In the genomic region with DNA sequence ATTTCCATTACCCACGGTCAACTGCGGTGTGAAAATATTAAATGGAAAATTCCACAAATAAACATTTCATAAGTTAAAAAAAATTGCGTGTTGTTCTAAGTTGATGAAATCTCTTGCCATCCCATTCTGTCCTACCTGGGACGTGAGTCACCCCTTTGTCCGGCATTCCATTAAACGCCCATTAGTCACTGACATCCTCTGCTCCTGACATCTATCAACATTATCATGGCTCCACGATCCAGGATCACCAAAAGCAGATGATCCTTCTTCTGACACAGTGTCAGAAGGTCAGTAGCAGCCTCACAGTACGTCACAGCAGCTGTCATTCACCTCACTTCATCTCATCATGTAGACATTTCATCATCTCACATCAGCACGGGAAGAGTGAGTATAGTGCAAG, we compare ENCODE assay signal across 19 cellular contexts.
DNase-seq lines count a peak whose midpoint lies in the region; ATAC-seq, FAIRE-seq and TF ChIP-seq lines count a peak whose summit lies in the region.
"Had no signal": no experiment of that assay in that cellular context is flagged by ENCODE, and none has a peak within 500 bp of the region (broad histone marks: within the 10 kb centered on the region; RNA-seq: fewer than 3 reads in every experiment).

No MANE protein-coding gene starts in this region.

- H2BK120ac ChIP-seq in H1 (replicated peaks; ENCODE audit: low read depth, low read length) (no peak overlapping the region), trophoblast cell (ENCODE audit: insufficient read depth, low read length, poor library complexity) (peak overlapping the region; percentile 79)

- CTCF ChIA-PET in H1 (lab: Charles Lee; ENCODE audit: partially characterized antibody), result interaction anchor here (0.8 kb wide), 1 partner anchor 17 kb away, joined by 3 read pairs; no protein-coding TSS in a partner anchor

- H3K9me3 ChIP-seq in SJSA1 (replicated peaks), result peaks cover 6% of the 10 kb centered on the region; the same call in 1 of the 2 replicates
- peaks cover 11 to 13% of the 10 kb centered on the region in 2 experiments for H3K9me3 ChIP-seq in H1 (ENCODE audit: insufficient read depth in 2 of 2, low read depth in 1 of 2, low read length in 1 of 2)
- H3K9me3 ChIP-seq in trophoblast cell (ENCODE audit: insufficient read depth, low read depth, low read length), result peaks cover 2% of the 10 kb centered on the region
- H3K9me3 ChIP-seq: Peyer's patch, sigmoid colon had no signal

- H3K4ac ChIP-seq in H1 (replicated peaks; ENCODE audit: insufficient read length, low read depth, low read length) (no peak overlapping the region), trophoblast cell (ENCODE audit: low read depth, low read length) (no peak overlapping the region)

- 92% methylated on average over 9 of the region's 9 CpGs; no CpG with 5 or more reads in 1 of the 2 experiments for WGBS in H1 (ENCODE audit: extremely low coverage in 1 of 2, insufficient coverage in 1 of 2, insufficient read length in 1 of 2, insufficient replicate concordance in 2 of 2, low coverage in 1 of 2, low lambda C conversion rate in 2 of 2, missing lambda C conversion rate in 1 of 2), 2 experiments
- no CpG with 5 or more reads among the region's 9 CpGs for WGBS in trophoblast cell (ENCODE audit: extremely low coverage, insufficient coverage, insufficient read length)

- H4K91ac ChIP-seq in H1 (replicated peaks; ENCODE audit: insufficient read length, low read length) (peak overlapping the region; percentile 13), trophoblast cell (ENCODE audit: low read depth, low read length) (no peak overlapping the region)

- H3K23ac ChIP-seq in H1 (ENCODE audit: insufficient read length), result no peak overlapping the region
- H3K23ac ChIP-seq in trophoblast cell (ENCODE audit: low read length), result no peak overlapping the region

- ATAC-seq in HG03521 (IDR thresholded peaks at IDR 0.05; ENCODE audit: unreplicated experiment), result no peak
- ATAC-seq: activated CD8-positive, alpha-beta T cell treated with anti-CD3 and anti-CD28 coated beads for 36 hours; activated T-cell treated with anti-CD3 and anti-CD28 coated beads, Interleukin-2, amount 50 U/mL, for 4 hours; left lobe of liver; T-cell had no signal

- peaks cover 45% of the 10 kb centered on the region for H3K36me3 ChIP-seq in SJSA1
- H3K36me3 ChIP-seq in H1 (ENCODE audit: control insufficient read depth in 2 of 4, insufficient read depth in 4 of 4, low read length in 3 of 4), result peaks cover 0 to 58% (median 18%) of the 10 kb centered on the region in 4 experiments; a peak in 7 of 8 replicates
- H3K36me3 ChIP-seq in trophoblast cell (ENCODE audit: control insufficient read depth in 1 of 2, insufficient read depth in 2 of 2, low read length in 2 of 2), result peaks cover 3 to 9% of the 10 kb centered on the region in 2 experiments

- no peak overlapping the region for H3K56ac ChIP-seq in H1 (replicated peaks; ENCODE audit: insufficient read length, low read depth, low read length)

- peak; percentile 79 for FAIRE-seq in HTR-8/SVneo (lab: Jason Lieb, UNC)
- no peak for FAIRE-seq in H1 (lab: Jason Lieb, UNC)

- no peak for TF ChIP-seq EP300 in H1 (IDR thresholded peaks at IDR 0.05; ENCODE audit: borderline replicate concordance in 1 of 2, low read depth in 2 of 2, low read length in 2 of 2)

- no peaks in the 10 kb centered on the region for H3K79me1 ChIP-seq in H1 (ENCODE audit: low read depth, low read length)
- H3K79me1 ChIP-seq in trophoblast cell (ENCODE audit: low read length), result peaks cover 11% of the 10 kb centered on the region

- H3K23me2 ChIP-seq in H1 (ENCODE audit: low read depth, low read length), result no peaks in the 10 kb centered on the region

- H3K79me2 ChIP-seq in H1 (ENCODE audit: control insufficient read depth in 1 of 2, insufficient read depth in 2 of 2, low read length in 2 of 2) (no peaks in the 10 kb centered on the region), trophoblast cell (ENCODE audit: control insufficient read depth, insufficient read depth, low read length, poor library complexity) (no peaks in the 10 kb centered on the region)

- DNase-seq in HTR-8/SVneo (ENCODE audit: insufficient read length, low spot score), result peak; percentile 45
- peak; percentile 48 to 56 for DNase-seq in SJSA1 (ENCODE audit: low read depth in 1 of 2, low spot score in 2 of 2)
- DNase-seq in H1 (ENCODE audit: low read depth in 1 of 2, low spot score in 2 of 2), result no peak
- peak; percentile 82 to 87 for DNase-seq in trophoblast cell
- no peak for DNase-seq in posterior vena cava (ENCODE audit: low spot score)
- DNase-seq in hypothalamus (lab: John Stamatoyannopoulos, UW), result no peak
- DNase-seq: activated CD8-positive, alpha-beta T cell treated with anti-CD3 and anti-CD28 coated beads for 36 hours; activated naive CD8-positive, alpha-beta T cell treated with anti-CD3 and anti-CD28 coated beads, Interleukin-2, amount 10 ng/mL, durations not matched to agents 7 days and 5 days; activated T-cell treated with anti-CD3 and anti-CD28 coated beads, Interleukin-2, amount 50 U/mL, for 4 hours; DMS 273 treated with DMSO at 0.1 percent for 48 hours; effector memory CD4-positive, alpha-beta T cell; NCI-H1092; NCI-H748 treated with DMSO at 0.1 percent for 48 hours; nucleus accumbens; Peyer's patch; sigmoid colon; T-cell had no signal

- no peak overlapping the region for H3K18ac ChIP-seq in H1 (ENCODE audit: extremely low read depth, low read length)
- no peak overlapping the region for H3K18ac ChIP-seq in trophoblast cell (ENCODE audit: low read length)

- H3K14ac ChIP-seq in H1 (ENCODE audit: insufficient read length) (no peak overlapping the region), trophoblast cell (ENCODE audit: low read length) (no peak overlapping the region)

- H3K27me3 ChIP-seq in SJSA1 (replicated peaks) (no peaks in the 10 kb centered on the region), H1 (replicated peaks in 1 of 4; ENCODE audit: control insufficient read depth in 3 of 4, extremely low read depth in 1 of 4, insufficient read depth in 3 of 4, low read length in 3 of 4) (no peaks in the 10 kb centered on the region), trophoblast cell (ENCODE audit: insufficient read depth, low read length) (no peaks in the 10 kb centered on the region)
- H3K27me3 ChIP-seq: Peyer's patch, sigmoid colon had no signal

- H4K8ac ChIP-seq in H1 (ENCODE audit: extremely low read depth, insufficient read depth, low read length) (no peak overlapping the region), trophoblast cell (ENCODE audit: low read depth, low read length) (no peak overlapping the region)

- H3K4me1 ChIP-seq in SJSA1 (replicated peaks), result peaks cover 40% of the 10 kb centered on the region
- H3K4me1 ChIP-seq in H1 (replicated peaks in 1 of 4; ENCODE audit: control insufficient read depth in 3 of 4, insufficient read depth in 4 of 4, low read length in 3 of 4), result no peaks in the 10 kb centered on the region
- peaks cover 5 to 6% of the 10 kb centered on the region in 2 experiments for H3K4me1 ChIP-seq in trophoblast cell (ENCODE audit: control insufficient read depth in 1 of 2, insufficient read depth in 2 of 2, low read length in 2 of 2)

- H3K9ac ChIP-seq in H1 (replicated peaks in 1 of 4; ENCODE audit: extremely low read depth in 1 of 4, low read depth in 3 of 4, low read length in 3 of 4), result no peak overlapping the region
- no peak overlapping the region for H3K9ac ChIP-seq in trophoblast cell (ENCODE audit: low read length)

- H2BK12ac ChIP-seq in H1 (ENCODE audit: low read depth, low read length) (no peak overlapping the region), trophoblast cell (ENCODE audit: low read length) (no peak overlapping the region)

- H3K4me2 ChIP-seq in H1 (ENCODE audit: insufficient read depth in 1 of 2, low read depth in 2 of 2, low read length in 2 of 2), result no peak overlapping the region
- H3K4me2 ChIP-seq in trophoblast cell (ENCODE audit: low read length), result no peak overlapping the region

- no peak for TF ChIP-seq POLR2A in H1 (IDR thresholded peaks at IDR 0.05; ENCODE audit: control extremely low read depth in 1 of 2, low read depth in 2 of 2, low read length in 2 of 2)

- H2AFZ ChIP-seq in H1 (ENCODE audit: low read length) (no peak overlapping the region), trophoblast cell (ENCODE audit: insufficient read depth, low read length, poor library complexity) (no peak overlapping the region)

- TF ChIP-seq CTCF in H1 (IDR thresholded peaks at IDR 0.05; ENCODE audit: control extremely low read depth in 1 of 3, insufficient read depth in 1 of 3, low read depth in 1 of 3, low read length in 3 of 3), result no peak

- POLR2A ChIA-PET in H1 (lab: Charles Lee; ENCODE audit: partially characterized antibody), result no interaction called here

- peak overlapping the region; percentile 68 for H3K27ac ChIP-seq in SJSA1
- no peak overlapping the region for H3K27ac ChIP-seq in H1 (ENCODE audit: low read depth, low read length)
- no peak overlapping the region for H3K27ac ChIP-seq in trophoblast cell (ENCODE audit: low read depth, low read length)
- H3K27ac ChIP-seq: Peyer's patch, sigmoid colon had no signal

- H2BK20ac ChIP-seq in H1 (ENCODE audit: low read length), result no peak overlapping the region

- H2AK5ac ChIP-seq in H1 (ENCODE audit: low read depth, low read length) (no peak overlapping the region), trophoblast cell (ENCODE audit: low read length) (no peak overlapping the region)

- H4K20me1 ChIP-seq in H1 (replicated peaks in 1 of 2; ENCODE audit: control insufficient read depth in 1 of 2, insufficient read depth in 2 of 2, low read length in 2 of 2), result no peaks in the 10 kb centered on the region

- H2BK5ac ChIP-seq in H1 (ENCODE audit: low read depth, low read length) (no peak overlapping the region), trophoblast cell (ENCODE audit: low read depth, low read length, poor library complexity) (no peak overlapping the region)

- H4K12ac ChIP-seq in trophoblast cell (ENCODE audit: low read depth, low read length), result no peak overlapping the region

- no peak for TF ChIP-seq RAD21 in H1 (IDR thresholded peaks at IDR 0.05 in 1 of 2, conservative IDR thresholded peaks at IDR 0.05 in 1 of 2; ENCODE audit: low read depth in 2 of 2, low read length in 2 of 2)

- H2BK15ac ChIP-seq in H1 (ENCODE audit: low read length), result no peak overlapping the region

- no peak overlapping the region for H3K4me3 ChIP-seq in SJSA1
- H3K4me3 ChIP-seq in H1 (ENCODE audit: extremely low read depth in 1 of 4, insufficient read depth in 2 of 4, low read depth in 3 of 4, low read length in 4 of 4), result no peak overlapping the region
- no peak overlapping the region for H3K4me3 ChIP-seq in trophoblast cell (ENCODE audit: low read depth, low read length)
- H3K4me3 ChIP-seq: Peyer's patch, sigmoid colon had no signal

- H4K5ac ChIP-seq in H1 (ENCODE audit: insufficient read length, low read depth, low read length), result no peak overlapping the region

- intact Hi-C loops in posterior vena cava (cut with DNase I), result no loop called here

TF ChIP-seq in H1, 55 proteins besides CTCF, POLR2A, EP300 and RAD21 (continues in another document):
- TF ChIP-seq KDM1A (IDR thresholded peaks at IDR 0.05; ENCODE audit: borderline replicate concordance, low read length), result no peak
- TF ChIP-seq KDM4A (IDR thresholded peaks at IDR 0.05; ENCODE audit: low read depth, low read length, severe bottlenecking), result no peak
- no peak for TF ChIP-seq TBP (IDR thresholded peaks at IDR 0.05; ENCODE audit: low read depth, low read length)
- TF ChIP-seq SUZ12 (IDR thresholded peaks at IDR 0.05; ENCODE audit: low read length), result no peak
- TF ChIP-seq CBX5 (IDR thresholded peaks at IDR 0.05; ENCODE audit: low read depth, low read length), result no peak
- no peak for TF ChIP-seq SP2 (IDR thresholded peaks at IDR 0.05; ENCODE audit: low read length)

Comparison
In these comparisons a context has a peak if more than half of its experiments do, and no peak if none do; other contexts are left out.
1. DNase-seq: peak in HTR-8/SVneo (single experiment), SJSA1 (2 of 2) and trophoblast cell (2 of 2); none in H1 (0 of 2), posterior vena cava (single experiment) and hypothalamus (0 of 51).